In the genomic region with DNA sequence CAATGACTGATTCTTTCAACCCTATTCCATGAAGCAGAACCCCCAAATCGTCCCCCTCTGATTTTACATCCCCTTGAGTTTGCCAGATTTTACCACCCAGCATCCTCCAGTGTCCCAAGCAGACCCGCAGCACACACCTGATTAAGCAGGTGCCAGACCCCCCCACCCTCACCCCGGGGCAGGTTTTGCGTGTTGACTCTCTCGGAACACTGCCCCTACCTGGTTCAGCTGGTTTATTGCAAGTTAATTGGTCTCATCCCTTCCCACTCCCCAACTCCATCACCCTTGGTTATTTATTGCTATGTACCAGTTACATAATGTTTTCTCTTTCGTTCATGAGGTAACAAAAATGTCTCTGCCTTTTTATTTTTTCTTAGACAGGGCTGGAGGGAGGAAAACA, we compare ENCODE assay signal across 14 cellular contexts.
"Had no signal": no experiment of that assay in that cellular context is flagged by ENCODE, and none has a peak within 500 bp of the region (broad histone marks: within the 10 kb centered on the region; RNA-seq: fewer than 3 reads in every experiment).

No MANE protein-coding gene starts in this region.

- H3K27ac Mint-ChIP-seq: activated CD4-positive, alpha-beta T cell treated with anti-CD3 and anti-CD28 coated beads, Interleukin-2, amount 10 ng/mL, durations not matched to agents 24 days and 14 days; activated CD8-positive, alpha-beta T cell treated with anti-CD3 and anti-CD28 coated beads, Interleukin-2, amount 10 ng/mL, durations not matched to agents 7 days and 5 days; activated naive CD4-positive, alpha-beta T cell treated with anti-CD3 and anti-CD28 coated beads for 36 hours; activated T-cell treated with anti-CD3 and anti-CD28 coated beads, Interleukin-2, amount 50 U/mL, for 24 hours; natural killer cell treated with Interleukin-12 subunit alpha and Interleukin-12 subunit beta and Interleukin-15 and Interleukin-18, amount 100 ng/mL, for 72 hours; stimulated activated naive B cell treated with anti-CD40 and anti-IgM and Interleukin-4, amounts not matched to agents 10 μg/mL and 1 μg/mL and 100 μg/mL, for 72 hours had no signal

- H3K9me3 ChIP-seq: spleen, thoracic aorta, upper lobe of left lung had no signal

- H3K4me1 ChIP-seq: parathyroid adenoma, spleen, upper lobe of left lung had no signal

- H3K9ac ChIP-seq: parathyroid adenoma had no signal

- H3K27ac ChIP-seq: parathyroid adenoma, spleen, thoracic aorta, upper lobe of left lung had no signal

- H3K4me3 ChIP-seq: coronary artery, spleen, thoracic aorta, upper lobe of left lung had no signal

- H2AFZ ChIP-seq: parathyroid adenoma had no signal

- H3K4me1 Mint-ChIP-seq: central memory CD8-positive, alpha-beta T cell; stimulated activated naive B cell treated with anti-CD40 and anti-IgM and Interleukin-4, amounts not matched to agents 10 μg/mL and 1 μg/mL and 100 μg/mL, for 72 hours had no signal

- H3K27me3 ChIP-seq: upper lobe of left lung had no signal

- H3K36me3 ChIP-seq: spleen, thoracic aorta, upper lobe of left lung had no signal

- H3K79me2 ChIP-seq: parathyroid adenoma had no signal

- H3K9me3 Mint-ChIP-seq: activated CD4-positive, alpha-beta T cell treated with anti-CD3 and anti-CD28 coated beads, Interleukin-2, amount 10 ng/mL, durations not matched to agents 24 days and 14 days; activated naive CD4-positive, alpha-beta T cell treated with anti-CD3 and anti-CD28 coated beads for 36 hours; activated T-cell treated with anti-CD3 and anti-CD28 coated beads, Interleukin-2, amount 50 U/mL, for 24 hours; central memory CD8-positive, alpha-beta T cell; natural killer cell treated with Interleukin-12 subunit alpha and Interleukin-12 subunit beta and Interleukin-15 and Interleukin-18, amount 100 ng/mL, for 72 hours; stimulated activated naive B cell treated with anti-CD40 and anti-IgM and Interleukin-4, amounts not matched to agents 10 μg/mL and 1 μg/mL and 100 μg/mL, for 72 hours had no signal

- DNase-seq: activated CD4-positive, alpha-beta T cell treated with anti-CD3 and anti-CD28 coated beads, Interleukin-2, amount 10 ng/mL, durations not matched to agents 24 days and 14 days; activated CD8-positive, alpha-beta T cell treated with anti-CD3 and anti-CD28 coated beads, Interleukin-2, amount 10 ng/mL, durations not matched to agents 7 days and 5 days; activated naive CD4-positive, alpha-beta T cell treated with anti-CD3 and anti-CD28 coated beads for 36 hours; activated T-cell treated with anti-CD3 and anti-CD28 coated beads, Interleukin-2, amount 50 U/mL, for 24 hours; aorta; spleen; stimulated activated naive B cell treated with anti-CD40 and anti-IgM and Interleukin-4, amounts not matched to agents 10 μg/mL and 1 μg/mL and 100 μg/mL, for 72 hours; T-helper 9 cell; upper lobe of left lung had no signal

- H3K4me3 Mint-ChIP-seq: activated CD4-positive, alpha-beta T cell treated with anti-CD3 and anti-CD28 coated beads, Interleukin-2, amount 10 ng/mL, durations not matched to agents 24 days and 14 days; activated CD8-positive, alpha-beta T cell treated with anti-CD3 and anti-CD28 coated beads, Interleukin-2, amount 10 ng/mL, durations not matched to agents 7 days and 5 days; activated naive CD4-positive, alpha-beta T cell treated with anti-CD3 and anti-CD28 coated beads for 36 hours; activated T-cell treated with anti-CD3 and anti-CD28 coated beads, Interleukin-2, amount 50 U/mL, for 24 hours; central memory CD8-positive, alpha-beta T cell; natural killer cell treated with Interleukin-12 subunit alpha and Interleukin-12 subunit beta and Interleukin-15 and Interleukin-18, amount 100 ng/mL, for 72 hours; stimulated activated naive B cell treated with anti-CD40 and anti-IgM and Interleukin-4, amounts not matched to agents 10 μg/mL and 1 μg/mL and 100 μg/mL, for 72 hours had no signal

- H3K36me3 Mint-ChIP-seq: natural killer cell treated with Interleukin-12 subunit alpha and Interleukin-12 subunit beta and Interleukin-15 and Interleukin-18, amount 100 ng/mL, for 72 hours; stimulated activated naive B cell treated with anti-CD40 and anti-IgM and Interleukin-4, amounts not matched to agents 10 μg/mL and 1 μg/mL and 100 μg/mL, for 72 hours had no signal

- H3K27me3 Mint-ChIP-seq: activated CD4-positive, alpha-beta T cell treated with anti-CD3 and anti-CD28 coated beads, Interleukin-2, amount 10 ng/mL, durations not matched to agents 24 days and 14 days; central memory CD8-positive, alpha-beta T cell had no signal
